Comparison of ENCODE assay signal across 21 cellular contexts in the genomic region with DNA sequence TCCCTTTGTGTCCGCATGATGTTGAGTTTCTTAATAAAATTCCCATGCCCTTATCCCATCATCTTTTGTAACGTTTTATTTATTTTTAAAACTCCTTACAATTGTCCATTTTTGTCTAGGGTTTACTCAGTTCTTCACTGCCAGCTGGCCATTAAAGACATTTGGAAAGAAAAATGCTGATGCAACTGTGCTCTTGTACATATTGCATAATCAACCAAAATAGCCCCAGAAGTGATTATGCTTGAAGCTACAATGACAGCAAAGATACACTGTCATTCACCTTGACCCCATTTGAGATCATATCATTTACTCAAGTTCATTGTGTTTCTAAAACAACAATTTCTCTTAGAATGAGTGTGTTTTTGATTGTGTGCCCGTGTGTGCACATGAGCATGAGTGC.
"Had no signal": no experiment of that assay in that cellular context is flagged by ENCODE, and none has a peak within 500 bp of the region (broad histone marks: within the 10 kb centered on the region; RNA-seq: fewer than 3 reads in every experiment).

No MANE protein-coding gene starts in this region.

- H3K9me3 ChIP-seq: neutrophil, sigmoid colon, tibial artery had no signal

- FAIRE-seq: endometrium had no signal

- H3K36me3 ChIP-seq: left ventricle myocardium inferior, lower lobe of right lung, neutrophil, sigmoid colon, stomach, tibial artery had no signal

- H3K4me1 ChIP-seq: left ventricle myocardium inferior, lower lobe of right lung, sigmoid colon, stomach, tibial artery had no signal

- DNase-seq: cortex of kidney; effector memory CD8-positive, alpha-beta T cell; erythroblast; hypothalamus; immature natural killer cell; islet precursor cell; kidney glomerular epithelial cell; left colon; left ventricle myocardium inferior; lower lobe of right lung; naive B cell; sigmoid colon; stimulated activated CD4-positive, alpha-beta T cell treated with anti-CD3 and anti-CD28 coated beads, Interleukin-2, amount 100 ng/mL, for 24 hours; stimulated activated CD4-positive, alpha-beta T cell treated with anti-CD3 and anti-CD28 coated beads, Interleukin-4, amount 100 ng/mL, for 24 hours; stimulated activated naive CD4-positive, alpha-beta T cell treated with Interleukin-2 at 50 U/mL for 16 hours; stomach; tibial artery had no signal

- H3K4me3 ChIP-seq: left ventricle myocardium inferior, lower lobe of right lung, sigmoid colon, stomach, tibial artery had no signal

- ATAC-seq: effector memory CD8-positive, alpha-beta T cell; left colon; lower lobe of right lung; natural killer cell treated with Interleukin-12 subunit alpha and Interleukin-12 subunit beta and Interleukin-15 and Interleukin-18, amount 100 ng/mL, for 72 hours; stimulated activated effector memory CD8-positive, alpha-beta T cell treated with anti-CD3 and anti-CD28 coated beads, Interleukin-12 subunit alpha, Interleukin-12 subunit beta, amount 100 ng/mL, for 72 hours had no signal
